In genomic region chr1:88333301-88333700, GRCh38 we compare ENCODE assay signal across 20 cellular contexts.
DNase-seq lines count a peak whose midpoint lies in the region; ATAC-seq lines count a peak whose summit lies in the region.
"Had no signal": no experiment of that assay in that cellular context is flagged by ENCODE, and none has a peak within 500 bp of the region (broad histone marks: within the 10 kb centered on the region; RNA-seq: fewer than 3 reads in every experiment).

No MANE protein-coding gene starts in this region.

- DNase-seq in NCI-H1417 (lab: John Stamatoyannopoulos, UW) = peak in 2 of 3 experiments; percentile 44 to 73
- DNase-seq in NCI-H1417 treated with DMSO at 0.1 percent for 48 hours (lab: John Stamatoyannopoulos, UW) = no peak
- peak; percentile 26 for DNase-seq in NCI-H1436 (lab: John Stamatoyannopoulos, UW)
- DNase-seq in astrocyte of the hippocampus (ENCODE audit: low read depth, low spot score) = peak; percentile 55
- peak; percentile 3 for DNase-seq in iris pigment epithelial cell (ENCODE audit: low read depth)
- no peak for DNase-seq in Kasumi-1 (lab: John Stamatoyannopoulos, UW)
- no peak for DNase-seq in DMS 273 treated with DMSO at 0.1 percent for 48 hours (lab: John Stamatoyannopoulos, UW)
- DNase-seq: Calu3, DMS153, GOT3, HFFc6, KG1, NCI-H1048, NCI-H2029, NCI-H226, NCI-H524, NCI-H82, SHP77 had no signal

- ATAC-seq in GM18498 (IDR thresholded peaks at IDR 0.05; ENCODE audit: unreplicated experiment) = no peak
- ATAC-seq: Panc1 had no signal

Comparison
In these comparisons a context has a peak if more than half of its experiments do, and no peak if none do; other contexts are left out.
1. DNase-seq: peak in NCI-H1417 (2 of 3), NCI-H1436 (single experiment), astrocyte of the hippocampus (single experiment) and iris pigment epithelial cell (single experiment); none in NCI-H1417 treated with DMSO at 0.1 percent for 48 hours (single experiment), Kasumi-1 (0 of 2) and DMS 273 treated with DMSO at 0.1 percent for 48 hours (single experiment).